ENCODE assay signal across 1 cellular context in the genomic region with DNA sequence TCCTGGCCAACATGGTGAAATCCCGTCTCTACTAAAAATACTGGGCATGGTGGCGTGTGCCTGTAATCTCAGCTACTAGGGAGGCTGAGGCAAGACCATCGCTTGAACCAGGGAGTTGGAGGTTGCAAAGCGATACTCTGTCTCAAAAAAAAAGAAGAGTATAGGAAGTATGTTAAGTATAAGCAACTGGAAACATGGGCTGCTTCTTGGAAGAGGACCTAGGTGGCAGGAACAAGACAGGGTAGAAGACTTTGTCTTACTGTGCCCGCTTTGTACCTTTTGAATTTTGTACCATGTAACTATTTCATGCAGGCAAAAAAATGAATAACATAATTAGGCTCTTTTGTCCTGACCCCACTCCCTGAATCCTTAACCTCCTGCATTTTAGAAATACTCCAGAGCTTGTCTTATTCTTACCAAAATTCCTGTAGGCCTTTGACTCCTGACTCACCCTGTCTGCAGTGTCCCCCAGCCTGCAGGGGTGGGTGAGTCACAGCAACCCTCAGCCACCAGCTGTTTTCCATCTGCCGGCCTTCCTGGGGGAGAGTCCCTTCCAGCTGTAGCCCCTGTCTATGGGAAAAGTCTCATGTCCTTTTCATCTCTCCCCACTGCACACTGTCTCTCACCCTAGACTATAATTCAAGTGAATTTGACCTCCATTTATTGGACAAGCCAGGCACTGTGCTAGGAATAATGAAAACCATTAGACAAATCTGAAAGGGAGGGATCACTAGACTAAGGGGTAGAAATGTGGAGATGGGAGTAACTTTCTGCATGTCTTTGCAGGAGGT.
A peak's percentile ranks its signal among the peaks of the same experiment; 100 is the strongest.
TF ChIP-seq lines count a peak whose summit lies in the region.

No MANE protein-coding gene starts in this region.

TF ChIP-seq in HepG2, 621 proteins besides CTCF, POLR2A, EP300 and RAD21 (continued from another document and continues in another):
- TF ChIP-seq, protein P1, sequence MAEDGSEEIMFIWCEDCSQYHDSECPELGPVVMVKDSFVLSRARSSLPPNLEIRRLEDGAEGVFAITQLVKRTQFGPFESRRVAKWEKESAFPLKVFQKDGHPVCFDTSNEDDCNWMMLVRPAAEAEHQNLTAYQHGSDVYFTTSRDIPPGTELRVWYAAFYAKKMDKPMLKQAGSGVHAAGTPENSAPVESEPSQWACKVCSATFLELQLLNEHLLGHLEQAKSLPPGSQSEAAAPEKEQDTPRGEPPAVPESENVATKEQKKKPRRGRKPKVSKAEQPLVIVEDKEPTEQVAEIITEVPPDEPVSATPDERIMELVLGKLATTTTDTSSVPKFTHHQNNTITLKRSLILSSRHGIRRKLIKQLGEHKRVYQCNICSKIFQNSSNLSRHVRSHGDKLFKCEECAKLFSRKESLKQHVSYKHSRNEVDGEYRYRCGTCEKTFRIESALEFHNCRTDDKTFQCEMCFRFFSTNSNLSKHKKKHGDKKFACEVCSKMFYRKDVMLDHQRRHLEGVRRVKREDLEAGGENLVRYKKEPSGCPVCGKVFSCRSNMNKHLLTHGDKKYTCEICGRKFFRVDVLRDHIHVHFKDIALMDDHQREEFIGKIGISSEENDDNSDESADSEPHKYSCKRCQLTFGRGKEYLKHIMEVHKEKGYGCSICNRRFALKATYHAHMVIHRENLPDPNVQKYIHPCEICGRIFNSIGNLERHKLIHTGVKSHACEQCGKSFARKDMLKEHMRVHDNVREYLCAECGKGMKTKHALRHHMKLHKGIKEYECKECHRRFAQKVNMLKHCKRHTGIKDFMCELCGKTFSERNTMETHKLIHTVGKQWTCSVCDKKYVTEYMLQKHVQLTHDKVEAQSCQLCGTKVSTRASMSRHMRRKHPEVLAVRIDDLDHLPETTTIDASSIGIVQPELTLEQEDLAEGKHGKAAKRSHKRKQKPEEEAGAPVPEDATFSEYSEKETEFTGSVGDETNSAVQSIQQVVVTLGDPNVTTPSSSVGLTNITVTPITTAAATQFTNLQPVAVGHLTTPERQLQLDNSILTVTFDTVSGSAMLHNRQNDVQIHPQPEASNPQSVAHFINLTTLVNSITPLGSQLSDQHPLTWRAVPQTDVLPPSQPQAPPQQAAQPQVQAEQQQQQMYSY (CRISPR knock-in tag; IDR thresholded peaks at IDR 0.05), result no peak
- TF ChIP-seq RBFOX2 (IDR thresholded peaks at IDR 0.05; ENCODE audit: low read depth, low read length) (no peak), ZNF788 (CRISPR knock-in tag; IDR thresholded peaks at IDR 0.05; ENCODE audit: borderline replicate concordance) (no peak), LCORL (IDR thresholded peaks at IDR 0.05) (no peak), LCORL (CRISPR knock-in tag; IDR thresholded peaks at IDR 0.05) (peak; percentile 75; the same call in 1 of the 2 replicates), PCBP2 (optimal IDR thresholded peaks at IDR 0.05; ENCODE audit: low read depth, low read length, poor library complexity, severe bottlenecking) (no peak), SOX6 (IDR thresholded peaks at IDR 0.05) (no peak), SOX6 (CRISPR knock-in tag; IDR thresholded peaks at IDR 0.05) (no peak), SIN3B (IDR thresholded peaks at IDR 0.05; ENCODE audit: low read length) (no peak), KLF12 (CRISPR knock-in tag; IDR thresholded peaks at IDR 0.05; ENCODE audit: borderline replicate concordance) (no peak), RFX1 (IDR thresholded peaks at IDR 0.05) (no peak), SMAD3 (CRISPR knock-in tag; IDR thresholded peaks at IDR 0.05) (no peak), ZNF768 (CRISPR knock-in tag; IDR thresholded peaks at IDR 0.05) (no peak), NFE2 (CRISPR knock-in tag; IDR thresholded peaks at IDR 0.05) (no peak), XRCC5 (optimal IDR thresholded peaks at IDR 0.05; ENCODE audit: low read length) (no peak), ZNF30 (CRISPR knock-in tag; IDR thresholded peaks at IDR 0.05) (no peak), MLLT10 (CRISPR knock-in tag; IDR thresholded peaks at IDR 0.05) (no peak), ETV6 (CRISPR knock-in tag; conservative IDR thresholded peaks at IDR 0.05) (no peak), ZSCAN22 (CRISPR knock-in tag; IDR thresholded peaks at IDR 0.05) (no peak), SALL1 (CRISPR knock-in tag; IDR thresholded peaks at IDR 0.05) (0 out of 2 replicates have a peak, but pooled peaks have one; percentile 18), MIER2 (CRISPR knock-in tag; IDR thresholded peaks at IDR 0.05) (no peak), RFX3 (CRISPR knock-in tag; IDR thresholded peaks at IDR 0.05) (no peak), MTF1 (CRISPR knock-in tag; IDR thresholded peaks at IDR 0.05) (no peak), ELF3 (CRISPR knock-in tag; IDR thresholded peaks at IDR 0.05) (peak; percentile 32; the same call in 1 of the 2 replicates), FOXC1 (CRISPR knock-in tag; IDR thresholded peaks at IDR 0.05; ENCODE audit: borderline replicate concordance) (no peak), THYN1 (CRISPR knock-in tag; IDR thresholded peaks at IDR 0.05; ENCODE audit: borderline replicate concordance, low read depth) (no peak), ZNF326 (CRISPR knock-in tag; IDR thresholded peaks at IDR 0.05; ENCODE audit: borderline replicate concordance) (no peak), ZNF432 (CRISPR knock-in tag; IDR thresholded peaks at IDR 0.05; ENCODE audit: borderline replicate concordance) (no peak), HCFC1 (IDR thresholded peaks at IDR 0.05; ENCODE audit: low read depth, low read length) (no peak), NFIB (CRISPR knock-in tag; IDR thresholded peaks at IDR 0.05; ENCODE audit: borderline replicate concordance) (no peak), MTA3 (CRISPR knock-in tag; IDR thresholded peaks at IDR 0.05) (no peak), SAP130 (CRISPR knock-in tag; IDR thresholded peaks at IDR 0.05; ENCODE audit: low read depth) (peak; percentile 83), DNMT3B (CRISPR knock-in tag; conservative IDR thresholded peaks at IDR 0.05) (no peak), ZNF782 (CRISPR knock-in tag; IDR thresholded peaks at IDR 0.05; ENCODE audit: borderline replicate concordance) (no peak), RAD51 (IDR thresholded peaks at IDR 0.05; ENCODE audit: borderline replicate concordance) (no peak), ZFAT (CRISPR knock-in tag; conservative IDR thresholded peaks at IDR 0.05) (no peak), TGIF2 (CRISPR knock-in tag; IDR thresholded peaks at IDR 0.05) (no peak), ZMYM3 (CRISPR knock-in tag; IDR thresholded peaks at IDR 0.05) (no peak), ZNF790 (CRISPR knock-in tag; IDR thresholded peaks at IDR 0.05; ENCODE audit: borderline replicate concordance) (no peak), ZNF451 (CRISPR knock-in tag; IDR thresholded peaks at IDR 0.05) (no peak), HDAC2 (CRISPR knock-in tag; IDR thresholded peaks at IDR 0.05) (0 out of 2 replicates have a peak, but pooled peaks have one; percentile 17), ZNF7 (CRISPR knock-in tag; IDR thresholded peaks at IDR 0.05) (no peak)
- TF ChIP-seq, protein P2, sequence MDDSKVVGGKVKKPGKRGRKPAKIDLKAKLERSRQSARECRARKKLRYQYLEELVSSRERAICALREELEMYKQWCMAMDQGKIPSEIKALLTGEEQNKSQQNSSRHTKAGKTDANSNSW (CRISPR knock-in tag; IDR thresholded peaks at IDR 0.05; ENCODE audit: borderline replicate concordance), result no peak
- TF ChIP-seq, protein P3, sequence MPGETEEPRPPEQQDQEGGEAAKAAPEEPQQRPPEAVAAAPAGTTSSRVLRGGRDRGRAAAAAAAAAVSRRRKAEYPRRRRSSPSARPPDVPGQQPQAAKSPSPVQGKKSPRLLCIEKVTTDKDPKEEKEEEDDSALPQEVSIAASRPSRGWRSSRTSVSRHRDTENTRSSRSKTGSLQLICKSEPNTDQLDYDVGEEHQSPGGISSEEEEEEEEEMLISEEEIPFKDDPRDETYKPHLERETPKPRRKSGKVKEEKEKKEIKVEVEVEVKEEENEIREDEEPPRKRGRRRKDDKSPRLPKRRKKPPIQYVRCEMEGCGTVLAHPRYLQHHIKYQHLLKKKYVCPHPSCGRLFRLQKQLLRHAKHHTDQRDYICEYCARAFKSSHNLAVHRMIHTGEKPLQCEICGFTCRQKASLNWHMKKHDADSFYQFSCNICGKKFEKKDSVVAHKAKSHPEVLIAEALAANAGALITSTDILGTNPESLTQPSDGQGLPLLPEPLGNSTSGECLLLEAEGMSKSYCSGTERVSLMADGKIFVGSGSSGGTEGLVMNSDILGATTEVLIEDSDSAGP (CRISPR knock-in tag; IDR thresholded peaks at IDR 0.05; ENCODE audit: borderline replicate concordance), result no peak
- TF ChIP-seq, protein P4, sequence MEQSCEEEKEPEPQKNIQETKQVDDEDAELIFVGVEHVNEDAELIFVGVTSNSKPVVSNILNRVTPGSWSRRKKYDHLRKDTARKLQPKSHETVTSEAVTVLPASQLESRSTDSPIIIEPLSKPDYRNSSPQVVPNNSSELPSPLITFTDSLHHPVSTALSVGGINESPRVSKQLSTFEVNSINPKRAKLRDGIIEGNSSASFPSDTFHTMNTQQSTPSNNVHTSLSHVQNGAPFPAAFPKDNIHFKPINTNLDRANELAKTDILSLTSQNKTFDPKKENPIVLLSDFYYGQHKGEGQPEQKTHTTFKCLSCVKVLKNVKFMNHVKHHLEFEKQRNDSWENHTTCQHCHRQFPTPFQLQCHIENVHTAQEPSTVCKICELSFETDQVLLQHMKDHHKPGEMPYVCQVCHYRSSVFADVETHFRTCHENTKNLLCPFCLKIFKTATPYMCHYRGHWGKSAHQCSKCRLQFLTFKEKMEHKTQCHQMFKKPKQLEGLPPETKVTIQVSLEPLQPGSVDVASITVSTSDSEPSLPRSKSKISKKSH (CRISPR knock-in tag; IDR thresholded peaks at IDR 0.05; ENCODE audit: borderline replicate concordance), result no peak
- TF ChIP-seq, protein P5, sequence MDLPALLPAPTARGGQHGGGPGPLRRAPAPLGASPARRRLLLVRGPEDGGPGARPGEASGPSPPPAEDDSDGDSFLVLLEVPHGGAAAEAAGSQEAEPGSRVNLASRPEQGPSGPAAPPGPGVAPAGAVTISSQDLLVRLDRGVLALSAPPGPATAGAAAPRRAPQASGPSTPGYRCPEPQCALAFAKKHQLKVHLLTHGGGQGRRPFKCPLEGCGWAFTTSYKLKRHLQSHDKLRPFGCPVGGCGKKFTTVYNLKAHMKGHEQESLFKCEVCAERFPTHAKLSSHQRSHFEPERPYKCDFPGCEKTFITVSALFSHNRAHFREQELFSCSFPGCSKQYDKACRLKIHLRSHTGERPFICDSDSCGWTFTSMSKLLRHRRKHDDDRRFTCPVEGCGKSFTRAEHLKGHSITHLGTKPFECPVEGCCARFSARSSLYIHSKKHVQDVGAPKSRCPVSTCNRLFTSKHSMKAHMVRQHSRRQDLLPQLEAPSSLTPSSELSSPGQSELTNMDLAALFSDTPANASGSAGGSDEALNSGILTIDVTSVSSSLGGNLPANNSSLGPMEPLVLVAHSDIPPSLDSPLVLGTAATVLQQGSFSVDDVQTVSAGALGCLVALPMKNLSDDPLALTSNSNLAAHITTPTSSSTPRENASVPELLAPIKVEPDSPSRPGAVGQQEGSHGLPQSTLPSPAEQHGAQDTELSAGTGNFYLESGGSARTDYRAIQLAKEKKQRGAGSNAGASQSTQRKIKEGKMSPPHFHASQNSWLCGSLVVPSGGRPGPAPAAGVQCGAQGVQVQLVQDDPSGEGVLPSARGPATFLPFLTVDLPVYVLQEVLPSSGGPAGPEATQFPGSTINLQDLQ (CRISPR knock-in tag; IDR thresholded peaks at IDR 0.05), result no peak
- TF ChIP-seq, protein P6, sequence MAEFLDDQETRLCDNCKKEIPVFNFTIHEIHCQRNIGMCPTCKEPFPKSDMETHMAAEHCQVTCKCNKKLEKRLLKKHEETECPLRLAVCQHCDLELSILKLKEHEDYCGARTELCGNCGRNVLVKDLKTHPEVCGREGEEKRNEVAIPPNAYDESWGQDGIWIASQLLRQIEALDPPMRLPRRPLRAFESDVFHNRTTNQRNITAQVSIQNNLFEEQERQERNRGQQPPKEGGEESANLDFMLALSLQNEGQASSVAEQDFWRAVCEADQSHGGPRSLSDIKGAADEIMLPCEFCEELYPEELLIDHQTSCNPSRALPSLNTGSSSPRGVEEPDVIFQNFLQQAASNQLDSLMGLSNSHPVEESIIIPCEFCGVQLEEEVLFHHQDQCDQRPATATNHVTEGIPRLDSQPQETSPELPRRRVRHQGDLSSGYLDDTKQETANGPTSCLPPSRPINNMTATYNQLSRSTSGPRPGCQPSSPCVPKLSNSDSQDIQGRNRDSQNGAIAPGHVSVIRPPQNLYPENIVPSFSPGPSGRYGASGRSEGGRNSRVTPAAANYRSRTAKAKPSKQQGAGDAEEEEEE (CRISPR knock-in tag; IDR thresholded peaks at IDR 0.05; ENCODE audit: borderline replicate concordance), result no peak
